In genomic region chr22:50063589-50064393, GRCh38 we compare ENCODE assay signal across 24 cellular contexts. TPM values are rescaled to one million over a fixed set of nuclear protein-coding genes. Genes with fewer than 3 reads are reported as not detected.
DNase-seq lines count a peak whose midpoint lies in the region; ATAC-seq, FAIRE-seq and TF ChIP-seq lines count a peak whose summit lies in the region.
"Had no signal": no experiment of that assay in that cellular context is flagged by ENCODE, and none has a peak within 500 bp of the region (broad histone marks: within the 10 kb centered on the region; RNA-seq: fewer than 3 reads in every experiment).

No MANE protein-coding gene starts in this region.

- H3K36me3 ChIP-seq in H7 (replicated peaks; ENCODE audit: control insufficient read depth, insufficient read depth, low read length) (no peaks in the 10 kb centered on the region), HEK293 (ENCODE audit: control insufficient read depth in 2 of 2, insufficient read depth in 1 of 2, low read length in 2 of 2) (no peaks in the 10 kb centered on the region), kidney (ENCODE audit: control insufficient read depth in 1 of 2, insufficient read depth in 2 of 2, low read length in 2 of 2) (no peaks in the 10 kb centered on the region)
- H3K36me3 ChIP-seq: BE2C had no signal

- TF ChIP-seq POLR2A in GM12891 (IDR thresholded peaks at IDR 0.05; ENCODE audit: low read depth, low read length), result no peak

- peaks cover 1% of the 10 kb centered on the region for H3K27me3 ChIP-seq in H7 (ENCODE audit: control insufficient read depth, insufficient read depth, low read length)

- peak; percentile 53 for DNase-seq in H7
- DNase-seq in kidney, result peak; percentile 80
- DNase-seq in sciatic nerve (ENCODE audit: low spot score), result no peak
- DNase-seq in MV-4-11 (lab: John Stamatoyannopoulos, UW), result no peak
- no peak for DNase-seq in GM12891 (ENCODE audit: insufficient read length, low spot score)
- DNase-seq: ACHN; BE2C; C1 segment of cervical spinal cord; CD4-positive, CD25-positive, alpha-beta regulatory T cell; CD8-positive, alpha-beta memory T cell; COR-L47; DMS 273 treated with DMSO at 0.1 percent for 48 hours; DMS53; DND-41 had no signal

- TF ChIP-seq CTCF in HEK293 (tag by site-specific recombination; IDR thresholded peaks at IDR 0.05) (no peak), kidney (IDR thresholded peaks at IDR 0.05; ENCODE audit: borderline replicate concordance, extremely low read depth, insufficient read depth) (no peak)

- FAIRE-seq in kidney (lab: Jason Lieb, UNC) (no peak), GM12891 (lab: Jason Lieb, UNC) (no peak)
- FAIRE-seq: A204.1, G401.6, GM12892, GM18507, H54 had no signal

- no peak overlapping the region for H3K4me3 ChIP-seq in H7 (ENCODE audit: insufficient read depth, low read depth, low read length)
- H3K4me3 ChIP-seq in HEK293 (ENCODE audit: low read depth, low read length), result no peak overlapping the region
- no peak overlapping the region for H3K4me3 ChIP-seq in kidney (ENCODE audit: low read length in 2 of 2)
- H3K4me3 ChIP-seq: GM23338 had no signal

- H3K27ac ChIP-seq in HEK293 (ENCODE audit: extremely low read depth, low read depth, low read length), result no peak overlapping the region
- no peak overlapping the region for H3K27ac ChIP-seq in kidney (ENCODE audit: low read depth in 2 of 2, low read length in 2 of 2)

- H3K4me1 ChIP-seq in HEK293 (ENCODE audit: control insufficient read depth, insufficient read depth, low read length) (no peaks in the 10 kb centered on the region), kidney (ENCODE audit: control insufficient read depth in 1 of 2, insufficient read depth in 1 of 2, low read depth in 1 of 2, low read length in 2 of 2) (peaks cover 0 to 2% of the 10 kb centered on the region in 2 donors)
- H3K4me1 ChIP-seq: BE2C had no signal

- intact Hi-C loops in kidney (cut with DNase I), result no loop called here
- intact Hi-C loops in sciatic nerve (cut with DNase I), result no loop called here

- CTCF ChIA-PET in HEK293 (lab: Yijun Ruan, JAX), result interaction anchor here (0.5 kb wide), 1 partner anchor 28 kb away, joined by 4 read pairs; no protein-coding TSS in a partner anchor

- H3K9ac ChIP-seq in kidney (ENCODE audit: low read length in 2 of 2), result no peak overlapping the region

- H3K9me3 ChIP-seq in HEK293 (ENCODE audit: control insufficient read depth, insufficient read depth, low read depth, low read length) (no peaks in the 10 kb centered on the region), kidney (ENCODE audit: control insufficient read depth in 1 of 2, low read length in 2 of 2) (no peaks in the 10 kb centered on the region)
- H3K9me3 ChIP-seq: BE2C had no signal

- ATAC-seq in sciatic nerve, result peak; percentile 15
- ATAC-seq in HG02981 (IDR thresholded peaks at IDR 0.05; ENCODE audit: unreplicated experiment), result no peak
- ATAC-seq: GM23338, HCT116 had no signal

- POLR2A ChIA-PET in HEK293 (lab: Yijun Ruan, JAX), result no interaction called here

TF ChIP-seq in HEK293, 187 proteins besides CTCF, POLR2A, EP300 and RAD21 (continues in another document):
- TF ChIP-seq GLIS1 (tag by site-specific recombination; IDR thresholded peaks at IDR 0.05), result peak; percentile 88
- TF ChIP-seq ZNF639 (tag by site-specific recombination; IDR thresholded peaks at IDR 0.05), result no peak

TF ChIP-seq in GM12891, 5 proteins besides CTCF, POLR2A, EP300 and RAD21:
- TF ChIP-seq TAF1 (IDR thresholded peaks at IDR 0.05; ENCODE audit: low read depth, low read length) (no peak), POU2F2 (IDR thresholded peaks at IDR 0.05; ENCODE audit: low read depth, low read length) (no peak), PAX5 (IDR thresholded peaks at IDR 0.05; ENCODE audit: insufficient read depth, low read length, severe bottlenecking) (no peak), POLR2AphosphoS5 (IDR thresholded peaks at IDR 0.05; ENCODE audit: low read depth, low read length) (no peak), SPI1 (IDR thresholded peaks at IDR 0.05; ENCODE audit: low read depth, low read length) (no peak)

RNA-seq across cellular contexts. Expression of gene TTLL8, which starts 5.7 kb away (rescaled TPM):
- not detected in 2 replicates for total RNA-seq in H7 (2014; rRNA removed; shearing (Covaris generic))
- total RNA-seq in kidney, result not detected
- polyA plus RNA-seq in kidney (ENCODE audit: insufficient read depth, low read depth, low replicate concordance), result not detected
- total RNA-seq in sciatic nerve, result not detected
- polyA plus RNA-seq in GM12891 (2012; ENCODE audit: low read depth, missing spikeins), result 0.04 TPM
- total RNA-seq: CD4-positive, CD25-positive, alpha-beta regulatory T cell; CD8-positive, alpha-beta memory T cell; GM23338; HT-29 had no signal
- polyA plus RNA-seq: CD4-positive, CD25-positive, alpha-beta regulatory T cell; CD8-positive, alpha-beta memory T cell; GM23338 had no signal

RNA-seq across cellular contexts. Expression of gene MLC1, which starts 21.4 kb away (rescaled TPM):
- total RNA-seq in H7 (2014; rRNA removed; shearing (Covaris generic)), result 0.14 TPM in 1 of 2 replicates, not detected in the other
- total RNA-seq in kidney (0.28 TPM), sciatic nerve (0.45 TPM)
- polyA plus RNA-seq in kidney (ENCODE audit: insufficient read depth, low read depth, low replicate concordance), result not detected
- 0.80 TPM for polyA plus RNA-seq in GM12891 (2012; ENCODE audit: low read depth, missing spikeins)
- total RNA-seq: GM23338, HT-29 had no signal
- polyA plus RNA-seq: GM23338 had no signal

RNA-seq across cellular contexts. Expression of gene MOV10L1, which starts 26.0 kb away (rescaled TPM):
- not detected in 2 replicates for total RNA-seq in H7 (2014; rRNA removed; shearing (Covaris generic))
- total RNA-seq in kidney (0.38 TPM), sciatic nerve (1.6 TPM)
- 0.62 TPM for polyA plus RNA-seq in kidney (ENCODE audit: insufficient read depth, low read depth, low replicate concordance)
- polyA plus RNA-seq in GM12891 (2012; ENCODE audit: low read depth, missing spikeins), result 0.06 TPM
- total RNA-seq: CD4-positive, CD25-positive, alpha-beta regulatory T cell; CD8-positive, alpha-beta memory T cell; HT-29 had no signal
- polyA plus RNA-seq: CD4-positive, CD25-positive, alpha-beta regulatory T cell; CD8-positive, alpha-beta memory T cell had no signal

RNA-seq across cellular contexts. Expression of gene IL17REL, which starts 51.2 kb away (rescaled TPM):
- 0.04 TPM in 1 of 2 replicates, not detected in the other for total RNA-seq in H7 (2014; rRNA removed; shearing (Covaris generic))
- total RNA-seq in kidney (0.16 TPM), sciatic nerve (not detected)
- polyA plus RNA-seq in kidney (ENCODE audit: insufficient read depth, low read depth, low replicate concordance), result not detected
- polyA plus RNA-seq in GM12891 (2012; ENCODE audit: low read depth, missing spikeins), result 0.05 TPM
- polyA plus RNA-seq: CD8-positive, alpha-beta memory T cell; GM23338 had no signal

Comparison
In these comparisons a context has a peak if more than half of its experiments do, and no peak if none do; other contexts are left out.
1. DNase-seq: peak in H7 (single experiment) and kidney (single experiment); none in sciatic nerve (single experiment), MV-4-11 (single experiment) and GM12891 (single experiment).